In genomic region chr3:72444642-72445223, GRCh38 we compare ENCODE assay signal across 10 cellular contexts. TPM values are rescaled to one million over a fixed set of nuclear protein-coding genes. Genes with fewer than 3 reads are reported as not detected.
DNase-seq lines count a peak whose midpoint lies in the region; ATAC-seq, FAIRE-seq and TF ChIP-seq lines count a peak whose summit lies in the region.
"Had no signal": no experiment of that assay in that cellular context is flagged by ENCODE, and none has a peak within 500 bp of the region (broad histone marks: within the 10 kb centered on the region; RNA-seq: fewer than 3 reads in every experiment).

No MANE protein-coding gene starts in this region.

- no peaks in the 10 kb centered on the region for H3K27me3 ChIP-seq in CD8-positive, alpha-beta memory T cell (ENCODE audit: insufficient read depth, low read length, poor library complexity, severe bottlenecking)
- H3K27me3 ChIP-seq in K562 (ENCODE audit: control insufficient read depth in 2 of 2, insufficient read depth in 2 of 2, low read length in 2 of 2): no peaks in the 10 kb centered on the region
- no peaks in the 10 kb centered on the region for H3K27me3 ChIP-seq in gastrocnemius medialis

- in situ Hi-C loops in K562 (cut with MboI): no loop called here
- in situ Hi-C loops in gastrocnemius medialis (cut with MboI; ENCODE audit: low sequenced_read_pairs in 4 of 4): loop anchor here in 1 of 4 donors (10.0 kb wide), 1 partner anchor 380 kb away; no protein-coding TSS in a partner anchor

- peaks cover 8 to 10% of the 10 kb centered on the region in 2 donors for H3K27me3 Mint-ChIP-seq in CD8-positive, alpha-beta memory T cell
- peaks cover 5% of the 10 kb centered on the region for H3K27me3 Mint-ChIP-seq in IgD-negative memory B cell
- H3K27me3 Mint-ChIP-seq in naive thymus-derived CD8-positive, alpha-beta T cell: no peaks in the 10 kb centered on the region

- H3K4me1 Mint-ChIP-seq in CD8-positive, alpha-beta memory T cell: peaks cover 61 to 69% (median 67%) of the 10 kb centered on the region in 3 donors
- peaks cover 44 to 54% (median 46%) of the 10 kb centered on the region in 3 donors for H3K4me1 Mint-ChIP-seq in IgD-negative memory B cell
- peaks cover 43 to 68% (median 63%) of the 10 kb centered on the region in 4 donors for H3K4me1 Mint-ChIP-seq in naive thymus-derived CD8-positive, alpha-beta T cell

- 2% methylated on average over 8 of the region's 8 CpGs for WGBS in K562 (ENCODE audit: insufficient coverage, low coverage, missing lambda C conversion rate)

- no peak for TF ChIP-seq CTCF in K562 (IDR thresholded peaks at IDR 0.05 in 2 of 3, conservative IDR thresholded peaks at IDR 0.05 in 1 of 3; ENCODE audit: insufficient read depth in 2 of 3, low read depth in 1 of 3, low read length in 3 of 3)
- TF ChIP-seq CTCF in gastrocnemius medialis (IDR thresholded peaks at IDR 0.05 in 4 of 5, conservative IDR thresholded peaks at IDR 0.05 in 1 of 5): no peak

- FAIRE-seq in K562 (lab: Jason Lieb, UNC): no peak

- H3K9ac ChIP-seq in K562 (ENCODE audit: insufficient read depth in 1 of 2, low read depth in 2 of 2, low read length in 2 of 2): peak overlapping the region in 1 of 2 experiments; percentile 89; a peak in 2 of 4 replicates

- peak overlapping the region; percentile 85 for H3K4me3 ChIP-seq in CD8-positive, alpha-beta memory T cell (ENCODE audit: low read length)
- H3K4me3 ChIP-seq in K562 (peak overlapping the region; percentile 69), gastrocnemius medialis (no peak overlapping the region)

- no peak for TF ChIP-seq EP300 in K562 (IDR thresholded peaks at IDR 0.05; ENCODE audit: low read length)

- H3K27ac Mint-ChIP-seq in CD8-positive, alpha-beta memory T cell: peak overlapping the region in 4 of 8 donors; percentile 1 to 91 (median 30)
- H3K27ac Mint-ChIP-seq in IgD-negative memory B cell: peak overlapping the region in 2 of 3 donors; percentile 25 to 54
- H3K27ac Mint-ChIP-seq in naive thymus-derived CD8-positive, alpha-beta T cell: peak overlapping the region in 3 of 10 donors; percentile 7 to 69 (median 50)

- TF ChIP-seq POLR2A in K562 (conservative IDR thresholded peaks at IDR 0.05) (no peak), gastrocnemius medialis (IDR thresholded peaks at IDR 0.05) (no peak)

- no peaks in the 10 kb centered on the region for H3K9me3 Mint-ChIP-seq in CD8-positive, alpha-beta memory T cell
- no peaks in the 10 kb centered on the region for H3K9me3 Mint-ChIP-seq in IgD-negative memory B cell
- no peaks in the 10 kb centered on the region for H3K9me3 Mint-ChIP-seq in naive thymus-derived CD8-positive, alpha-beta T cell

- H3K4me2 ChIP-seq in K562 (ENCODE audit: insufficient read depth, low read length): peak overlapping the region; percentile 71

- no peak for ATAC-seq in K562
- no peak for ATAC-seq in naive thymus-derived CD8-positive, alpha-beta T cell
- ATAC-seq in gastrocnemius medialis: no peak

- peak overlapping the region; percentile 35 for H3K27ac ChIP-seq in CD8-positive, alpha-beta memory T cell (ENCODE audit: low read depth, low read length)
- H3K27ac ChIP-seq in K562 (ENCODE audit: extremely low read depth, low read depth, low read length) (peak overlapping the region; percentile 88; the same call in 2 of the 3 replicates), gastrocnemius medialis (no peak overlapping the region)
- H3K27ac ChIP-seq: RWPE1 had no signal

- H3K9me3 ChIP-seq in CD8-positive, alpha-beta memory T cell (ENCODE audit: low read length): no peaks in the 10 kb centered on the region
- H3K9me3 ChIP-seq in K562 (replicated peaks; ENCODE audit: control insufficient read depth, insufficient read depth, low read depth, low read length) (no peaks in the 10 kb centered on the region), gastrocnemius medialis (no peaks in the 10 kb centered on the region)

- no peak overlapping the region for H2AFZ ChIP-seq in K562 (ENCODE audit: low read depth, low read length)

- POLR2A ChIA-PET in CD8-positive, alpha-beta memory T cell (lab: Charles Lee): no interaction called here
- POLR2A ChIA-PET in K562 (lab: Yijun Ruan, JAX): interaction anchor here (1.0 kb wide), 1 partner anchor 14 kb away, joined by 3 read pairs; no protein-coding TSS in a partner anchor
- POLR2A ChIA-PET in naive thymus-derived CD8-positive, alpha-beta T cell (lab: Charles Lee): no interaction called here

- BruUV-seq in K562 (replicated peaks; lab: Mats Ljungman, UMichigan): no TSS peak

- H3K79me2 ChIP-seq in K562 (ENCODE audit: control insufficient read depth, insufficient read depth, low read length): peaks cover 75% of the 10 kb centered on the region

- peaks cover 1% of the 10 kb centered on the region for H3K36me3 ChIP-seq in CD8-positive, alpha-beta memory T cell (ENCODE audit: insufficient read depth, low read length)
- H3K36me3 ChIP-seq in K562 (ENCODE audit: control insufficient read depth, insufficient read depth, low read length) (peaks cover 38% of the 10 kb centered on the region), gastrocnemius medialis (no peaks in the 10 kb centered on the region)

- H3K4me1 ChIP-seq in CD8-positive, alpha-beta memory T cell (ENCODE audit: insufficient read depth, low read length): peaks cover 70% of the 10 kb centered on the region
- H3K4me1 ChIP-seq in K562 (replicated peaks in 1 of 2; ENCODE audit: control insufficient read depth in 2 of 2, insufficient read depth in 2 of 2, low read length in 2 of 2) (peaks cover 28 to 41% of the 10 kb centered on the region in 2 experiments), gastrocnemius medialis (peaks cover 23 to 36% of the 10 kb centered on the region in 2 donors)

- TF ChIP-seq RAD21 in K562 (CRISPR knock-in tag; conservative IDR thresholded peaks at IDR 0.05 in 1 of 2, IDR thresholded peaks at IDR 0.05 in 1 of 2): no peak

- peak overlapping the region; percentile 93 to 100 (median 97) for H3K4me3 Mint-ChIP-seq in CD8-positive, alpha-beta memory T cell
- H3K4me3 Mint-ChIP-seq in IgD-negative memory B cell: peak overlapping the region; percentile 41 to 98 (median 75)
- peak overlapping the region; percentile 96 to 100 (median 99) for H3K4me3 Mint-ChIP-seq in naive thymus-derived CD8-positive, alpha-beta T cell

- H3K9me1 ChIP-seq in K562 (ENCODE audit: control insufficient read depth, insufficient read depth, low read length): no peaks in the 10 kb centered on the region

- CTCF ChIA-PET in CD8-positive, alpha-beta memory T cell (lab: Charles Lee): interaction anchor here (1.1 kb wide), 1 partner anchor 89 kb away, joined by 5 read pairs; no protein-coding TSS in a partner anchor
- CTCF ChIA-PET in K562 (lab: Yijun Ruan, JAX; ENCODE audit: low intra/inter-chr PET ratio): no interaction called here

- intact Hi-C loops in K562 (cut with micrococcal nuclease): loop anchor here (1.0 to 10.0 kb wide), 6 partner anchors 43 to 370 kb away; no protein-coding TSS in a partner anchor
- intact Hi-C loops in gastrocnemius medialis (cut with DNase I; ENCODE audit: low total_unique reads): loop anchor here (5.0 to 10.0 kb wide), 7 partner anchors 62 to 1180 kb away; partner anchors contain the start of genes PDZRN3 and PPP4R2

- peak in 1 of 5 donors; percentile 33 for DNase-seq in CD8-positive, alpha-beta memory T cell
- DNase-seq in K562 (ENCODE audit: extremely low read depth in 1 of 4, low spot score in 3 of 4) (no peak), pons (ENCODE audit: low spot score) (no peak), gastrocnemius medialis (no peak), foreskin melanocyte (no peak), NCI-H748 treated with DMSO at 0.1 percent for 48 hours (lab: John Stamatoyannopoulos, UW) (no peak)
- DNase-seq in naive thymus-derived CD8-positive, alpha-beta T cell: peak in 3 of 10 donors; percentile 10 to 28 (median 21)
- DNase-seq: KG1 had no signal

- peaks cover 38% of the 10 kb centered on the region; the same call in 1 of the 2 replicates for H4K20me1 ChIP-seq in K562 (replicated peaks; ENCODE audit: control insufficient read depth, insufficient read depth, low read length)

- peaks cover 0 to 14% (median 4%) of the 10 kb centered on the region in 3 donors for H3K36me3 Mint-ChIP-seq in CD8-positive, alpha-beta memory T cell
- H3K36me3 Mint-ChIP-seq in IgD-negative memory B cell: peaks cover 1% of the 10 kb centered on the region
- peaks cover 0 to 13% (median 0%) of the 10 kb centered on the region in 3 donors for H3K36me3 Mint-ChIP-seq in naive thymus-derived CD8-positive, alpha-beta T cell

TF ChIP-seq in K562, 482 proteins besides CTCF, POLR2A, EP300 and RAD21 (continues in another document):
- no peak for TF ChIP-seq ZNF124 (CRISPR knock-in tag; IDR thresholded peaks at IDR 0.05)
- no peak for TF ChIP-seq MXD1 (CRISPR knock-in tag; IDR thresholded peaks at IDR 0.05; ENCODE audit: borderline replicate concordance, poor library complexity, severe bottlenecking)

RNA-seq across cellular contexts. Expression of gene RYBP, which starts 1.7 kb away (rescaled TPM):
- total RNA-seq in CD8-positive, alpha-beta memory T cell: 10 to 100 TPM; 41.3 to 42.6 TPM
- 1.8 TPM for polyA plus RNA-seq in CD8-positive, alpha-beta memory T cell
- polyA plus RNA-seq in IgD-negative memory B cell (2.4 TPM), K562 (2011; rRNA removed) (6.0 and 9.6 TPM in 2 replicates), K562 (2014; fragmentation: Illumina TruSeq; extraction: Trizol) (14.7 and 16.6 TPM in 2 replicates), K562 (2014; fragmentation: Nextera tagmentation; extraction: Ambion mirVana) (1 to 10 TPM; 4.8 to 4.9 TPM), K562 (2014; rRNA removed) (9.0 and 9.1 TPM in 2 replicates)
- 4.0 and 11.2 TPM in 2 replicates for total RNA-seq in K562 (2011; cell fraction: chromatin; rRNA removed; ENCODE audit: low replicate concordance)
- 2.7 and 3.4 TPM in 2 replicates for total RNA-seq in K562 (2011; cell fraction: nucleolus; rRNA removed)
- 7.3 and 13.5 TPM in 2 replicates for total RNA-seq in K562 (2011; cell fraction: nucleoplasm; rRNA removed)
- total RNA-seq in K562 (2014; rRNA removed) (4.9 and 6.6 TPM in 2 replicates), K562 (2014; rRNA removed; fragmentation: Illumina TruSeq; extraction: Trizol) (13.4 and 13.8 TPM in 2 replicates), K562 (2015; rRNA removed; fragmentation: Illumina TruSeq; extraction: Trizol) (13.2 and 14.8 TPM in 2 replicates), K562 (2021) (12.6 and 13.5 TPM in 2 replicates), gastrocnemius medialis (1 to 10 TPM; 2.8 to 3.4 (median 3.3) TPM)
- polyA plus RNA-seq in K562 (2011; cell fraction: cytosol; rRNA removed): 1.9 and 3.6 TPM in 2 replicates
- 4.8 and 5.3 TPM in 2 replicates for polyA plus RNA-seq in K562 (2011; cell fraction: nucleus; rRNA removed)
- polyA plus RNA-seq in K562 (2012): 11.9 and 12.6 TPM in 2 replicates
- polyA minus RNA-seq in K562 (2011; rRNA and poly(A)+ RNA removed): 9.1 and 10.5 TPM in 2 replicates
- polyA minus RNA-seq in K562 (2011; cell fraction: cytosol; rRNA and poly(A)+ RNA removed): 3.8 and 5.9 TPM in 2 replicates
- 4.4 and 7.7 TPM in 2 replicates for polyA minus RNA-seq in K562 (2011; cell fraction: nucleus; rRNA and poly(A)+ RNA removed)
- total RNA-seq in naive thymus-derived CD8-positive, alpha-beta T cell: 10 to 100 TPM; 18.6 to 18.7 TPM
- polyA plus RNA-seq in naive thymus-derived CD8-positive, alpha-beta T cell: 1 to 10 TPM; 1.2 to 1.9 (median 1.8) TPM

Comparison
In these comparisons a context has a peak if more than half of its experiments do, and no peak if none do; other contexts are left out.
1. H3K27ac ChIP-seq: peak in CD8-positive, alpha-beta memory T cell (single experiment) and K562 (single experiment); none in gastrocnemius medialis (0 of 4).
2. H3K4me3 ChIP-seq: peak in CD8-positive, alpha-beta memory T cell (single experiment) and K562 (single experiment); none in gastrocnemius medialis (0 of 4).
3. Peak in every context shown above with its lines, with median percentiles within 50 percentile points of each other: H3K4me3 Mint-ChIP-seq.